In the genomic region with DNA sequence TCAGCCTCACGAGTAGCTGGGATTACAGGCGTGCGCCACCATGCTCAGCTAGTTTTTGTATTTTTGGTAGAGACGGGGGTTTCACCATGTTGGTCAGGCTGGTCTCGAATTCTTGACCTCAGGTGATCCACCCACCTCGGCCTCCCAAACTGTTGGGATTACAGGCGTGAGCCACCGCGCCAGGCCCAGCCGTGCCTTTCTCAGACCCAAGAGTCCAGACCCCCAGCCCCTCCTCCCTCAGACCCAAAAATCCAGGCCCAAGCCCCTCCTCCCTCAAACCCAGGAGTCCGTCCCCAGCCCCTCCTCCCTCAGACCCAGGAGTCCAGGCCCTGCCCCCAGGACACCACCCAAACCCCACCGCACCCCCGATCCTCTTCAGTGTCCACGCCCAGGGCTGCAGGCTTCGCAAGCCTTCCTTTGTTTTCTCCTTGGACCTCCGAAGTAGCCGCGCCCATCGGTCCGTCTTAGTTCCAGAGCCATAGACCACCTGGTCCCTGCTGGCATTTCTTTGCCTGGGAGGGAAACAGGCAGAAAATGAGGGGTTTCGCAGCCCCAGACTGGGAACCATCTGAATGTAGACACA, we compare ENCODE assay signal across 13 cellular contexts. TPM values are rescaled to one million over a fixed set of nuclear protein-coding genes. Genes with fewer than 3 reads are reported as not detected.
"Had no signal": no experiment of that assay in that cellular context is flagged by ENCODE, and none has a peak within 500 bp of the region (broad histone marks: within the 10 kb centered on the region; RNA-seq: fewer than 3 reads in every experiment).

No MANE protein-coding gene starts in this region.

- H3K9ac ChIP-seq: KMS-11 had no signal

- H3K4me3 ChIP-seq: ascending aorta, cardiac muscle cell had no signal

- H3K9me3 ChIP-seq: ascending aorta had no signal

- H3K27me3 ChIP-seq: ascending aorta, cardiac muscle cell had no signal

- H3K27ac Mint-ChIP-seq: activated CD4-positive, alpha-beta memory T cell treated with anti-CD3 and anti-CD28 coated beads, Interleukin-2, amount 10 ng/mL, durations not matched to agents 7 days and 5 days; activated CD8-positive, alpha-beta memory T cell treated with anti-CD3 and anti-CD28 coated beads, Interleukin-2, amount 10 ng/mL, durations not matched to agents 7 days and 5 days; activated naive CD4-positive, alpha-beta T cell treated with anti-CD3 and anti-CD28 coated beads, Interleukin-2, amount 50 U/mL, for 24 hours; activated naive CD8-positive, alpha-beta T cell treated with anti-CD3 and anti-CD28 coated beads, Interleukin-2, amount 10 ng/mL, durations not matched to agents 7 days and 5 days; activated T-helper 2 cell treated with anti-CD3 and anti-CD28 coated beads, Interferon-gamma antibody, Interleukin-2, Interleukin-4, amounts not matched to agents 10 μg/mL and 5 μg/mL and 100 μg/mL, durations not matched to agents 14 hours and 24 hours and 36 hours; T-cell; T-helper 17 cell had no signal

- H3K36me3 ChIP-seq: ascending aorta, cardiac muscle cell had no signal

- H3K9me3 Mint-ChIP-seq: activated CD4-positive, alpha-beta memory T cell treated with anti-CD3 and anti-CD28 coated beads, Interleukin-2, amount 10 ng/mL, durations not matched to agents 7 days and 5 days; activated naive CD4-positive, alpha-beta T cell treated with anti-CD3 and anti-CD28 coated beads, Interleukin-2, amount 50 U/mL, for 24 hours; activated naive CD8-positive, alpha-beta T cell treated with anti-CD3 and anti-CD28 coated beads, Interleukin-2, amount 10 ng/mL, durations not matched to agents 7 days and 5 days; activated T-helper 2 cell treated with anti-CD3 and anti-CD28 coated beads, Interferon-gamma antibody, Interleukin-2, Interleukin-4, amounts not matched to agents 10 μg/mL and 5 μg/mL and 100 μg/mL, durations not matched to agents 14 hours and 24 hours and 36 hours; central memory CD8-positive, alpha-beta T cell; T-cell had no signal

- H3K27ac ChIP-seq: ascending aorta, cardiac muscle cell, KMS-11 had no signal

- H3K4me3 Mint-ChIP-seq: activated CD4-positive, alpha-beta memory T cell treated with anti-CD3 and anti-CD28 coated beads, Interleukin-2, amount 10 ng/mL, durations not matched to agents 7 days and 5 days; activated CD8-positive, alpha-beta memory T cell treated with anti-CD3 and anti-CD28 coated beads, Interleukin-2, amount 10 ng/mL, durations not matched to agents 7 days and 5 days; activated naive CD4-positive, alpha-beta T cell treated with anti-CD3 and anti-CD28 coated beads, Interleukin-2, amount 50 U/mL, for 24 hours; activated naive CD8-positive, alpha-beta T cell treated with anti-CD3 and anti-CD28 coated beads, Interleukin-2, amount 10 ng/mL, durations not matched to agents 7 days and 5 days; T-cell; T-helper 17 cell had no signal

- H3K36me3 Mint-ChIP-seq: activated CD8-positive, alpha-beta memory T cell treated with anti-CD3 and anti-CD28 coated beads, Interleukin-2, amount 10 ng/mL, durations not matched to agents 7 days and 5 days; activated naive CD4-positive, alpha-beta T cell treated with anti-CD3 and anti-CD28 coated beads, Interleukin-2, amount 50 U/mL, for 24 hours; activated naive CD8-positive, alpha-beta T cell treated with anti-CD3 and anti-CD28 coated beads, Interleukin-2, amount 10 ng/mL, durations not matched to agents 7 days and 5 days; T-cell had no signal

- H3K27me3 Mint-ChIP-seq: activated CD4-positive, alpha-beta memory T cell treated with anti-CD3 and anti-CD28 coated beads, Interleukin-2, amount 10 ng/mL, durations not matched to agents 7 days and 5 days; activated naive CD4-positive, alpha-beta T cell treated with anti-CD3 and anti-CD28 coated beads, Interleukin-2, amount 50 U/mL, for 24 hours; activated naive CD8-positive, alpha-beta T cell treated with anti-CD3 and anti-CD28 coated beads, Interleukin-2, amount 10 ng/mL, durations not matched to agents 7 days and 5 days; central memory CD8-positive, alpha-beta T cell; T-cell; T-helper 17 cell had no signal

RNA-seq across cellular contexts. Expression of a gene that starts 3.7 kb away (rescaled TPM):
- total RNA-seq: RPMI7951, SK-MEL-5 had no signal
